32 cellular contexts compared by ENCODE assay signal in the genomic region with DNA sequence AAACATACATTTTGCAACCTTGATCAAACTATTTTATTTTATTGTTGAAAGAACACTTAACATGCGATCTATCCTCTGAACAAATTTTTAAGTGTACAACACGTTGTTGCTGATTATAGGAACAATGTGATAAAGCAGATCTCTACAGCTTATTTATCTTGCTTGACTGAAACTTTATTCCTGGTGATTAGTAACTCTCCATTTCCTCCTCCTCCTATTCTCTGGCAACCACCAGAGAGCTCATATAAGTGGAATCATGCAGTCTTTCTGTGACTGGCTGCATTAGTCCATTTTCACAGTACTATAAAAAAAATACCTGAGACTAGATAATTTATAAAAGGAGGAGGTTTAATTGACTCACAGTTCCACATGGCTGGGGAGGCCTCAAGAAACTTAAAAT.
"Had no signal": no experiment of that assay in that cellular context is flagged by ENCODE, and none has a peak within 500 bp of the region (broad histone marks: within the 10 kb centered on the region; RNA-seq: fewer than 3 reads in every experiment).

No MANE protein-coding gene starts in this region.

- H3K27ac Mint-ChIP-seq: activated CD4-positive, alpha-beta memory T cell treated with anti-CD3 and anti-CD28 coated beads, Interleukin-2, amount 10 ng/mL, durations not matched to agents 7 days and 5 days; activated CD4-positive, alpha-beta T cell treated with anti-CD3 and anti-CD28 coated beads, Interleukin-2, amount 10 ng/mL, durations not matched to agents 24 days and 14 days; activated naive CD8-positive, alpha-beta T cell; activated T-cell treated with anti-CD3 and anti-CD28 coated beads, Interleukin-2, amount 50 U/mL, for 72 hours; brain; nephron progenitor cell; progenitor cell of endocrine pancreas; stimulated activated memory B cell treated with anti-CD40 and anti-IgM and Interleukin-4, amounts not matched to agents 10 μg/mL and 1 μg/mL and 100 μg/mL, for 72 hours; stimulated activated naive CD8-positive, alpha-beta T cell treated with anti-CD3 and anti-CD28 coated beads, Interleukin-15, amount 100 ng/mL, for 72 hours; type B pancreatic cell had no signal

- H3K36me3 ChIP-seq: ascending aorta, cardiac muscle cell, colonic mucosa, gastrocnemius medialis, neutrophil, sigmoid colon, uterus had no signal

- H3K9me3 Mint-ChIP-seq: type B pancreatic cell had no signal

- H3K4me3 Mint-ChIP-seq: activated CD4-positive, alpha-beta memory T cell treated with anti-CD3 and anti-CD28 coated beads, Interleukin-2, amount 10 ng/mL, durations not matched to agents 7 days and 5 days; activated CD8-positive, alpha-beta memory T cell treated with anti-CD3 and anti-CD28 coated beads, Interleukin-2, amount 10 ng/mL, durations not matched to agents 7 days and 5 days; activated naive CD8-positive, alpha-beta T cell; activated T-cell treated with anti-CD3 and anti-CD28 coated beads, Interleukin-2, amount 50 U/mL, for 72 hours; brain; nephron progenitor cell; stimulated activated memory B cell treated with anti-CD40 and anti-IgM and Interleukin-4, amounts not matched to agents 10 μg/mL and 1 μg/mL and 100 μg/mL, for 72 hours; stimulated activated naive CD8-positive, alpha-beta T cell treated with anti-CD3 and anti-CD28 coated beads, Interleukin-15, amount 100 ng/mL, for 72 hours; type B pancreatic cell had no signal

- DNase-seq: activated CD4-positive, alpha-beta memory T cell treated with anti-CD3 and anti-CD28 coated beads, Interleukin-2, amount 10 ng/mL, durations not matched to agents 7 days and 5 days; activated CD8-positive, alpha-beta memory T cell treated with anti-CD3 and anti-CD28 coated beads, Interleukin-2, amount 10 ng/mL, durations not matched to agents 7 days and 5 days; activated naive CD4-positive, alpha-beta T cell treated with Interleukin-2 at 50 U/mL for 16 hours; activated T-cell treated with anti-CD3 and anti-CD28 coated beads, Interleukin-2, amount 50 U/mL, for 72 hours; cerebellar nuclear complex; colonic mucosa; effector CD8-positive, alpha-beta T cell; gastrocnemius medialis; glutamatergic neuron; left cardiac atrium; left ventricle myocardium superior; mucosa of descending colon; nephron progenitor cell; sigmoid colon; small intestine; stimulated activated CD4-positive, alpha-beta T cell treated with anti-CD3 and anti-CD28 coated beads, Interleukin-1b, Interleukin-23, amount 100 ng/mL, for 48 hours; stimulated activated CD4-positive, alpha-beta T cell treated with anti-CD3 and anti-CD28 coated beads, Interleukin-4, amount 100 ng/mL, for 4 hours; stimulated activated CD8-positive, alpha-beta memory T cell treated with anti-CD3 and anti-CD28 coated beads, Interleukin-4, amount 100 ng/mL, for 48 hours; stimulated activated naive CD8-positive, alpha-beta T cell treated with anti-CD3 and anti-CD28 coated beads, Interleukin-15, amount 100 ng/mL, for 72 hours; substantia nigra; uterus had no signal

- H3K27ac ChIP-seq: ascending aorta, cardiac muscle cell, colonic mucosa, gastrocnemius medialis, neutrophil, sigmoid colon, uterus had no signal

- H3K9me3 ChIP-seq: ascending aorta, colonic mucosa, gastrocnemius medialis, mucosa of descending colon, neutrophil had no signal

- H3K27me3 ChIP-seq: ascending aorta, cardiac muscle cell, colonic mucosa, gastrocnemius medialis, neutrophil, sigmoid colon, uterus had no signal

- H3K4me3 ChIP-seq: ascending aorta, cardiac muscle cell, colonic mucosa, gastrocnemius medialis, mucosa of descending colon, sigmoid colon, uterus had no signal

- H3K4me1 Mint-ChIP-seq: nephron progenitor cell; stimulated activated memory B cell treated with anti-CD40 and anti-IgM and Interleukin-4, amounts not matched to agents 10 μg/mL and 1 μg/mL and 100 μg/mL, for 72 hours had no signal

- H3K36me3 Mint-ChIP-seq: activated naive CD8-positive, alpha-beta T cell; brain; stimulated activated memory B cell treated with anti-CD40 and anti-IgM and Interleukin-4, amounts not matched to agents 10 μg/mL and 1 μg/mL and 100 μg/mL, for 72 hours; type B pancreatic cell had no signal

- H3K27me3 Mint-ChIP-seq: activated CD4-positive, alpha-beta T cell treated with anti-CD3 and anti-CD28 coated beads, Interleukin-2, amount 10 ng/mL, durations not matched to agents 24 days and 14 days; activated naive CD8-positive, alpha-beta T cell; progenitor cell of endocrine pancreas; stimulated activated naive CD8-positive, alpha-beta T cell treated with anti-CD3 and anti-CD28 coated beads, Interleukin-15, amount 100 ng/mL, for 72 hours had no signal

- ATAC-seq: activated CD4-positive, CD25-positive, alpha-beta regulatory T cell treated with anti-CD3 and anti-CD28 coated beads, Interleukin-2, amount 50 U/mL, for 24 hours; activated CD8-positive, alpha-beta memory T cell treated with anti-CD3 and anti-CD28 coated beads, Interleukin-2, amount 10 ng/mL, durations not matched to agents 7 days and 5 days; activated T-cell treated with anti-CD3 and anti-CD28 coated beads, Interleukin-2, amount 50 U/mL, for 72 hours; gastrocnemius medialis; left cardiac atrium; left ventricle myocardium superior; mucosa of descending colon; stimulated activated memory B cell treated with anti-CD40 and anti-IgM and Interleukin-4, amounts not matched to agents 10 μg/mL and 1 μg/mL and 100 μg/mL, for 72 hours; stimulated activated naive CD8-positive, alpha-beta T cell treated with anti-CD3 and anti-CD28 coated beads, Interleukin-15, amount 100 ng/mL, for 72 hours had no signal

- H3K4me1 ChIP-seq: ascending aorta, colonic mucosa, gastrocnemius medialis, sigmoid colon, uterus had no signal

- FAIRE-seq: keratinocyte, small intestine had no signal
